In the genomic region with DNA sequence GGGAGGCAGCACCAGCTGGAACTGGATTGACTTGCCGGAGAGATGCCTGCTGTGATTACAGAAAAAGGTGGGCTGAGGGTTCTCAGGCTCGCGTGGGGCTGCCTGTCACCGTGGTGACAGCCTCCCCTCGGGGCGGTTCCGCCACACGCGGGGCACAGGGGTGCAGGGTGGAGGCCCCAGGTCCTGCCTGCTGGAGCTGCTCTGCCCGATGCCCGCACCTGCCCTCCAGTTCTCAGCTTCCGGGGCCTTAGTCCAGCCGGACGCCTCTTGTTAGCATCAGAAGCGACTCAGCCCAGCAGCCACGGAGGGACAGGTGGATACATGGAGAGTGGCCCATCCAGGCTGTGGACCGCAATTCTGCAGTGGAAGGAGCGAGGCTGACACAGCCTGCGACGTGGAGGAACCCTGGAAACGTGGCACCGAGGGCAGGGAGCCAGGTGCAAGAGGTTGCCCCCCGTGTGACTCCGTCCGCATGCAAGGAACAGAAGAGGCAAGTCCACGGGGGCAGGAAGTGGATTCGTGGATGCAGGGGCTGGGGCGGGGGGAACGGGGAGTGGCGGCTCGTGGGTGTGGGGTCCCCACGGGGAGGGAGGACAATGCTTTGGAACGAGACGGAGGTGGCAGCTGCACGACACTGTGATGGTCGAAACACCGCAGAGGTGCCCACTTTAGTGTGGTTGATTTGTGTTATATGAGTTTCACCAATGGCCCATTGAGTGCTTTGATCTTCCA, we compare ENCODE assay signal across 19 cellular contexts.
"Had no signal": no experiment of that assay in that cellular context is flagged by ENCODE, and none has a peak within 500 bp of the region (broad histone marks: within the 10 kb centered on the region; RNA-seq: fewer than 3 reads in every experiment).

No MANE protein-coding gene starts in this region.

- H3K36me3 ChIP-seq: esophagus muscularis mucosa, gastrocnemius medialis, left ventricle myocardium inferior, stomach, thoracic aorta, transverse colon had no signal

- H3K9me3 ChIP-seq: esophagus muscularis mucosa, gastrocnemius medialis, left ventricle myocardium inferior, stomach, thoracic aorta, transverse colon had no signal

- DNase-seq: effector memory CD8-positive, alpha-beta T cell; gastrocnemius medialis; islet precursor cell; left ventricle myocardium inferior; mesenchymal stem cell; midbrain; nephron progenitor cell; stimulated activated CD4-positive, alpha-beta T cell treated with anti-CD3 and anti-CD28 coated beads, Interleukin-12 subunit alpha, Interleukin-12 subunit beta, amount 100 ng/mL, for 4 hours; stimulated activated naive CD4-positive, alpha-beta T cell; stomach; substantia nigra; transverse colon had no signal

- ATAC-seq: effector memory CD8-positive, alpha-beta T cell; gastrocnemius medialis; sciatic nerve had no signal

- H3K4me3 ChIP-seq: esophagus muscularis mucosa, gastrocnemius medialis, left ventricle myocardium inferior, lung, skin epidermis, stomach, thoracic aorta, transverse colon had no signal

- FAIRE-seq: colon had no signal

- H3K27me3 ChIP-seq: transverse colon had no signal

- H3K4me1 ChIP-seq: esophagus muscularis mucosa, gastrocnemius medialis, left ventricle myocardium inferior, stomach, transverse colon had no signal

- H3K27ac ChIP-seq: epithelial cell of prostate, esophagus muscularis mucosa, gastrocnemius medialis, left ventricle myocardium inferior, skin epidermis, stomach, thoracic aorta, transverse colon had no signal
